ENCODE assay signal across 1 cellular context in the genomic region with DNA sequence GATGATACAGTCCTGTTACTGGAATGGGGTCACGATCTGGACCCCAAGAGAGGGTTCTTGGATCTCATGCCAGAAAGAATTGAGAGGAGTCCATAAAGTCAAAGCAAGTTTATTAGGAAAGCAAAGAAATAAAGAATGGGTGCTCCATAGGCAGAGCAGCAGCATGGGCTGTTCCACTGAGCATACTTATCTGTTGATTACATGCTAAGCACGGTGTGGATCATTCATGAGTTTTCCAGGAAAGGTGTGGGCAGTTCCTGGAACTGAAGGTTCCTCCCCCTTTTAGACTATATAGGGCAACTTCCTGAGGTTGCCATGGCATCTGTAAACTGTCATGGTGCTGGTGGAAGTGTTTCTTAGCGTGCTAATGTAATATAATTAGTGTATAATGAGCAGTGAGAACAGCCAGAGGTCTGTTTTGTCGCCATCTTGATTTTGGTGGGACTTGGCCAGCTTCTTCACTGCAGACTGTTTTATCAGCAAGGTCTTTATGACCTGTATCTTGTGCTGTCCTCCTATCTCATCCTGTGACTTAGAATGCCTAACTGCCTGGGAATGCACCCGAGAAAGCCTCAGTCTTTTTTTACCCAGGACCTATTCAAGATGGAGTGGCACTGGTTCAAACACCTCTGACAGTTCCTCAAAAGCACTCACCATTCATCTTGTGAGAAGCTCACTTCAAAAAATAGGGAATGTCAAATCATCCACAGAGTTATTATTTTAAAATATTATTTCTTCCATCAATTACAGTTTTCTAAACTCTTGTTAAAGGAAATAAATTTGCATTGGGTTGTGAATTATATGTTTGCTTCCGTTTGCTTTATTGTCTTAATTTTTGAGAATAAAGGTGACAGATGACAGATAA.
TF ChIP-seq lines count a peak whose summit lies in the region.

No MANE protein-coding gene starts in this region.

TF ChIP-seq in K562, 482 proteins besides CTCF, POLR2A, EP300 and RAD21 (continued from another document and continues in another):
- TF ChIP-seq, protein P1, sequence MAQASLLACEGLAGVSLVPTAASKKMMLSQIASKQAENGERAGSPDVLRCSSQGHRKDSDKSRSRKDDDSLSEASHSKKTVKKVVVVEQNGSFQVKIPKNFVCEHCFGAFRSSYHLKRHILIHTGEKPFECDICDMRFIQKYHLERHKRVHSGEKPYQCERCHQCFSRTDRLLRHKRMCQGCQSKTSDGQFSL (CRISPR knock-in tag; IDR thresholded peaks at IDR 0.05) = no peak
- TF ChIP-seq, protein P1 (tag; IDR thresholded peaks at IDR 0.05) = peak in 1 of 2 experiments; percentile 99; a peak in 2 of 4 replicates
- peak; percentile 89; the same call in 1 of the 2 replicates for TF ChIP-seq PPARD (CRISPR knock-in tag; IDR thresholded peaks at IDR 0.05)
- no peak for TF ChIP-seq NFATC3 (IDR thresholded peaks at IDR 0.05)
- peak; percentile 96 for TF ChIP-seq BMI1 (IDR thresholded peaks at IDR 0.05; ENCODE audit: low read length)
- no peak for TF ChIP-seq SRSF1 (IDR thresholded peaks at IDR 0.05; ENCODE audit: low read depth, low read length)
- 0 out of 2 replicates have a peak, but pooled peaks have one; percentile 29 for TF ChIP-seq MYNN (IDR thresholded peaks at IDR 0.05)
- TF ChIP-seq MYNN (CRISPR knock-in tag; IDR thresholded peaks at IDR 0.05) = no peak
- peak; percentile 97 for TF ChIP-seq ZNF354B (CRISPR knock-in tag; IDR thresholded peaks at IDR 0.05)
- peak in 1 of 2 experiments; percentile 99; a peak in 2 of 4 replicates for TF ChIP-seq TEAD1 (CRISPR knock-in tag; IDR thresholded peaks at IDR 0.05)
- TF ChIP-seq, protein P2, sequence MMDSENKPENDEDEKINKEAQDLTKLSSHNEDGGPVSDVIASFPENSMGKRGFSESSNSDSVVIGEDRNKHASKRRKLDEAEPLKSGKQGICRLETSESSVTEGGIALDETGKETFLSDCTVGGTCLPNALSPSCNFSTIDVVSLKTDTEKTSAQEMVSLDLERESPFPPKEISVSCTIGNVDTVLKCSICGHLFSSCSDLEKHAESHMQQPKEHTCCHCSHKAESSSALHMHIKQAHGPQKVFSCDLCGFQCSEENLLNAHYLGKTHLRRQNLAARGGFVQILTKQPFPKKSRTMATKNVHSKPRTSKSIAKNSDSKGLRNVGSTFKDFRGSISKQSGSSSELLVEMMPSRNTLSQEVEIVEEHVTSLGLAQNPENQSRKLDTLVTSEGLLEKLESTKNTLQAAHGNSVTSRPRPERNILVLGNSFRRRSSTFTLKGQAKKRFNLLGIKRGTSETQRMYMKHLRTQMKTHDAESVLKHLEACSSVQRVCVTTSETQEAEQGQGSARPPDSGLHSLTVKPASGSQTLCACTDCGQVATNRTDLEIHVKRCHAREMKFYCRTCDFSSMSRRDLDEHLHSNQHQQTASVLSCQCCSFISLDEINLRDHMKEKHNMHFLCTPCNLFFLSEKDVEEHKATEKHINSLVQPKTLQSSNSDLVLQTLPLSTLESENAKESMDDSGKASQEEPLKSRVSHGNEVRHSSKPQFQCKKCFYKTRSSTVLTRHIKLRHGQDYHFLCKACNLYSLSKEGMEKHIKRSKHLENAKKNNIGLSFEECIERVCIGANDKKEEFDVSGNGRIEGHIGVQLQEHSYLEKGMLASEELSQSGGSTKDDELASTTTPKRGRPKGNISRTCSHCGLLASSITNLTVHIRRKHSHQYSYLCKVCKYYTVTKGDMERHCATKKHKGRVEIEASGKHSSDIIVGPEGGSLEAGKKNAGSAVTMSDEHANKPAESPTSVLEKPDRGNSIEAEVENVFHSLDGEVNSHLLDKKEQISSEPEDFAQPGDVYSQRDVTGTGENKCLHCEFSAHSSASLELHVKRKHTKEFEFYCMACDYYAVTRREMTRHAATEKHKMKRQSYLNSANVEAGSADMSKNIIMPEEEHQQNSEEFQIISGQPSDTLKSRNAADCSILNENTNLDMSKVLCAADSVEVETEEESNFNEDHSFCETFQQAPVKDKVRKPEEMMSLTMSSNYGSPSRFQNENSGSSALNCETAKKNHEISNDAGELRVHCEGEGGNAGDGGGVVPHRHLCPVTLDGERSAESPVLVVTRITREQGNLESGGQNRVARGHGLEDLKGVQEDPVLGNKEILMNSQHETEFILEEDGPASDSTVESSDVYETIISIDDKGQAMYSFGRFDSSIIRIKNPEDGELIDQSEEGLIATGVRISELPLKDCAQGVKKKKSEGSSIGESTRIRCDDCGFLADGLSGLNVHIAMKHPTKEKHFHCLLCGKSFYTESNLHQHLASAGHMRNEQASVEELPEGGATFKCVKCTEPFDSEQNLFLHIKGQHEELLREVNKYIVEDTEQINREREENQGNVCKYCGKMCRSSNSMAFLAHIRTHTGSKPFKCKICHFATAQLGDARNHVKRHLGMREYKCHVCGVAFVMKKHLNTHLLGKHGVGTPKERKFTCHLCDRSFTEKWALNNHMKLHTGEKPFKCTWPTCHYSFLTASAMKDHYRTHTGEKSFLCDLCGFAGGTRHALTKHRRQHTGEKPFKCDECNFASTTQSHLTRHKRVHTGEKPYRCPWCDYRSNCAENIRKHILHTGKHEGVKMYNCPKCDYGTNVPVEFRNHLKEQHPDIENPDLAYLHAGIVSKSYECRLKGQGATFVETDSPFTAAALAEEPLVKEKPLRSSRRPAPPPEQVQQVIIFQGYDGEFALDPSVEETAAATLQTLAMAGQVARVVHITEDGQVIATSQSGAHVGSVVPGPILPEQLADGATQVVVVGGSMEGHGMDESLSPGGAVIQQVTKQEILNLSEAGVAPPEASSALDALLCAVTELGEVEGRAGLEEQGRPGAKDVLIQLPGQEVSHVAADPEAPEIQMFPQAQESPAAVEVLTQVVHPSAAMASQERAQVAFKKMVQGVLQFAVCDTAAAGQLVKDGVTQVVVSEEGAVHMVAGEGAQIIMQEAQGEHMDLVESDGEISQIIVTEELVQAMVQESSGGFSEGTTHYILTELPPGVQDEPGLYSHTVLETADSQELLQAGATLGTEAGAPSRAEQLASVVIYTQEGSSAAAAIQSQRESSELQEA (IDR thresholded peaks at IDR 0.05; ENCODE audit: low read depth) = no peak
- peak; percentile 99 for TF ChIP-seq ZNF644 (tag; IDR thresholded peaks at IDR 0.05; ENCODE audit: low read depth)
- peak; percentile 90 for TF ChIP-seq LEF1 (IDR thresholded peaks at IDR 0.05)
- peak; percentile 100 for TF ChIP-seq STAT5A (IDR thresholded peaks at IDR 0.05; ENCODE audit: borderline replicate concordance, low read length)
- TF ChIP-seq, protein P3, sequence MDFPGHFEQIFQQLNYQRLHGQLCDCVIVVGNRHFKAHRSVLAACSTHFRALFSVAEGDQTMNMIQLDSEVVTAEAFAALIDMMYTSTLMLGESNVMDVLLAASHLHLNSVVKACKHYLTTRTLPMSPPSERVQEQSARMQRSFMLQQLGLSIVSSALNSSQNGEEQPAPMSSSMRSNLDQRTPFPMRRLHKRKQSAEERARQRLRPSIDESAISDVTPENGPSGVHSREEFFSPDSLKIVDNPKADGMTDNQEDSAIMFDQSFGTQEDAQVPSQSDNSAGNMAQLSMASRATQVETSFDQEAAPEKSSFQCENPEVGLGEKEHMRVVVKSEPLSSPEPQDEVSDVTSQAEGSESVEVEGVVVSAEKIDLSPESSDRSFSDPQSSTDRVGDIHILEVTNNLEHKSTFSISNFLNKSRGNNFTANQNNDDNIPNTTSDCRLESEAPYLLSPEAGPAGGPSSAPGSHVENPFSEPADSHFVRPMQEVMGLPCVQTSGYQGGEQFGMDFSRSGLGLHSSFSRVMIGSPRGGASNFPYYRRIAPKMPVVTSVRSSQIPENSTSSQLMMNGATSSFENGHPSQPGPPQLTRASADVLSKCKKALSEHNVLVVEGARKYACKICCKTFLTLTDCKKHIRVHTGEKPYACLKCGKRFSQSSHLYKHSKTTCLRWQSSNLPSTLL (IDR thresholded peaks at IDR 0.05) = no peak; the same call in 1 of the 2 replicates
- peak; percentile 91 for TF ChIP-seq ZNF696 (CRISPR knock-in tag; conservative IDR thresholded peaks at IDR 0.05)
- TF ChIP-seq TRIM24 (IDR thresholded peaks at IDR 0.05) = peak in 1 of 2 experiments; percentile 59; a peak in 1 of 4 replicates
- no peak for TF ChIP-seq RBM25 (IDR thresholded peaks at IDR 0.05; ENCODE audit: low read depth, low read length, severe bottlenecking)
- no peak for TF ChIP-seq ZNF507 (tag; conservative IDR thresholded peaks at IDR 0.05)
- TF ChIP-seq, protein P4, sequence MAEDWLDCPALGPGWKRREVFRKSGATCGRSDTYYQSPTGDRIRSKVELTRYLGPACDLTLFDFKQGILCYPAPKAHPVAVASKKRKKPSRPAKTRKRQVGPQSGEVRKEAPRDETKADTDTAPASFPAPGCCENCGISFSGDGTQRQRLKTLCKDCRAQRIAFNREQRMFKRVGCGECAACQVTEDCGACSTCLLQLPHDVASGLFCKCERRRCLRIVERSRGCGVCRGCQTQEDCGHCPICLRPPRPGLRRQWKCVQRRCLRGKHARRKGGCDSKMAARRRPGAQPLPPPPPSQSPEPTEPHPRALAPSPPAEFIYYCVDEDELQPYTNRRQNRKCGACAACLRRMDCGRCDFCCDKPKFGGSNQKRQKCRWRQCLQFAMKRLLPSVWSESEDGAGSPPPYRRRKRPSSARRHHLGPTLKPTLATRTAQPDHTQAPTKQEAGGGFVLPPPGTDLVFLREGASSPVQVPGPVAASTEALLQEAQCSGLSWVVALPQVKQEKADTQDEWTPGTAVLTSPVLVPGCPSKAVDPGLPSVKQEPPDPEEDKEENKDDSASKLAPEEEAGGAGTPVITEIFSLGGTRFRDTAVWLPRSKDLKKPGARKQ (CRISPR knock-in tag; IDR thresholded peaks at IDR 0.05) = peak; percentile 97
- TF ChIP-seq TEAD2 (tag; IDR thresholded peaks at IDR 0.05) = peak; percentile 97
- TF ChIP-seq, protein P5, sequence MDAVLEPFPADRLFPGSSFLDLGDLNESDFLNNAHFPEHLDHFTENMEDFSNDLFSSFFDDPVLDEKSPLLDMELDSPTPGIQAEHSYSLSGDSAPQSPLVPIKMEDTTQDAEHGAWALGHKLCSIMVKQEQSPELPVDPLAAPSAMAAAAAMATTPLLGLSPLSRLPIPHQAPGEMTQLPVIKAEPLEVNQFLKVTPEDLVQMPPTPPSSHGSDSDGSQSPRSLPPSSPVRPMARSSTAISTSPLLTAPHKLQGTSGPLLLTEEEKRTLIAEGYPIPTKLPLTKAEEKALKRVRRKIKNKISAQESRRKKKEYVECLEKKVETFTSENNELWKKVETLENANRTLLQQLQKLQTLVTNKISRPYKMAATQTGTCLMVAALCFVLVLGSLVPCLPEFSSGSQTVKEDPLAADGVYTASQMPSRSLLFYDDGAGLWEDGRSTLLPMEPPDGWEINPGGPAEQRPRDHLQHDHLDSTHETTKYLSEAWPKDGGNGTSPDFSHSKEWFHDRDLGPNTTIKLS (IDR thresholded peaks at IDR 0.05; ENCODE audit: borderline replicate concordance, low read depth) = peak; percentile 40; the same call in 1 of the 2 replicates
- peak; percentile 99 for TF ChIP-seq ERF (CRISPR knock-in tag; IDR thresholded peaks at IDR 0.05)
- no peak for TF ChIP-seq MCM7 (IDR thresholded peaks at IDR 0.05)
- peak; percentile 56 for TF ChIP-seq TBP (optimal IDR thresholded peaks at IDR 0.05; ENCODE audit: low read depth, low read length)
- TF ChIP-seq KDM2B (CRISPR knock-in tag; IDR thresholded peaks at IDR 0.05) = peak; percentile 96
- TF ChIP-seq NFIC (IDR thresholded peaks at IDR 0.05) = no peak
- peak; percentile 85 for TF ChIP-seq JUND (IDR thresholded peaks at IDR 0.05; ENCODE audit: borderline replicate concordance, low read depth, low read length)
- peak; percentile 89; the same call in 2 of the 3 replicates for TF ChIP-seq JUND (tag; IDR thresholded peaks at IDR 0.05; ENCODE audit: borderline replicate concordance, low read depth, low read length)
- TF ChIP-seq HNRNPH1 (optimal IDR thresholded peaks at IDR 0.05; ENCODE audit: low read depth, low read length) = no peak
- TF ChIP-seq SRSF9 (IDR thresholded peaks at IDR 0.05; ENCODE audit: borderline replicate concordance, low read depth, low read length) = no peak
- TF ChIP-seq FOXK1 (CRISPR knock-in tag; IDR thresholded peaks at IDR 0.05; ENCODE audit: borderline replicate concordance) = no peak
- TF ChIP-seq, protein P6, sequence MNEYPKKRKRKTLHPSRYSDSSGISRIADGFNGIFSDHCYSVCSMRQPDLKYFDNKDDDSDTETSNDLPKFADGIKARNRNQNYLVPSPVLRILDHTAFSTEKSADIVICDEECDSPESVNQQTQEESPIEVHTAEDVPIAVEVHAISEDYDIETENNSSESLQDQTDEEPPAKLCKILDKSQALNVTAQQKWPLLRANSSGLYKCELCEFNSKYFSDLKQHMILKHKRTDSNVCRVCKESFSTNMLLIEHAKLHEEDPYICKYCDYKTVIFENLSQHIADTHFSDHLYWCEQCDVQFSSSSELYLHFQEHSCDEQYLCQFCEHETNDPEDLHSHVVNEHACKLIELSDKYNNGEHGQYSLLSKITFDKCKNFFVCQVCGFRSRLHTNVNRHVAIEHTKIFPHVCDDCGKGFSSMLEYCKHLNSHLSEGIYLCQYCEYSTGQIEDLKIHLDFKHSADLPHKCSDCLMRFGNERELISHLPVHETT (CRISPR knock-in tag; conservative IDR thresholded peaks at IDR 0.05 in 1 of 2, IDR thresholded peaks at IDR 0.05 in 1 of 2) = peak in 1 of 2 experiments; percentile 99; a peak in 2 of 4 replicates
- TF ChIP-seq ZNF41 (CRISPR knock-in tag; conservative IDR thresholded peaks at IDR 0.05) = peak; percentile 97
- TF ChIP-seq, protein P7, sequence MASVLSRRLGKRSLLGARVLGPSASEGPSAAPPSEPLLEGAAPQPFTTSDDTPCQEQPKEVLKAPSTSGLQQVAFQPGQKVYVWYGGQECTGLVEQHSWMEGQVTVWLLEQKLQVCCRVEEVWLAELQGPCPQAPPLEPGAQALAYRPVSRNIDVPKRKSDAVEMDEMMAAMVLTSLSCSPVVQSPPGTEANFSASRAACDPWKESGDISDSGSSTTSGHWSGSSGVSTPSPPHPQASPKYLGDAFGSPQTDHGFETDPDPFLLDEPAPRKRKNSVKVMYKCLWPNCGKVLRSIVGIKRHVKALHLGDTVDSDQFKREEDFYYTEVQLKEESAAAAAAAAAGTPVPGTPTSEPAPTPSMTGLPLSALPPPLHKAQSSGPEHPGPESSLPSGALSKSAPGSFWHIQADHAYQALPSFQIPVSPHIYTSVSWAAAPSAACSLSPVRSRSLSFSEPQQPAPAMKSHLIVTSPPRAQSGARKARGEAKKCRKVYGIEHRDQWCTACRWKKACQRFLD (CRISPR knock-in tag; IDR thresholded peaks at IDR 0.05) = peak; percentile 100
- peak; percentile 97 for TF ChIP-seq ZBTB17 (CRISPR knock-in tag; IDR thresholded peaks at IDR 0.05)
- peak; percentile 98 for TF ChIP-seq HSF4 (CRISPR knock-in tag; IDR thresholded peaks at IDR 0.05; ENCODE audit: borderline replicate concordance)
- TF ChIP-seq, protein P8, sequence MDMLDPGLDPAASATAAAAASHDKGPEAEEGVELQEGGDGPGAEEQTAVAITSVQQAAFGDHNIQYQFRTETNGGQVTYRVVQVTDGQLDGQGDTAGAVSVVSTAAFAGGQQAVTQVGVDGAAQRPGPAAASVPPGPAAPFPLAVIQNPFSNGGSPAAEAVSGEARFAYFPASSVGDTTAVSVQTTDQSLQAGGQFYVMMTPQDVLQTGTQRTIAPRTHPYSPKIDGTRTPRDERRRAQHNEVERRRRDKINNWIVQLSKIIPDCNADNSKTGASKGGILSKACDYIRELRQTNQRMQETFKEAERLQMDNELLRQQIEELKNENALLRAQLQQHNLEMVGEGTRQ (CRISPR knock-in tag; IDR thresholded peaks at IDR 0.05) = no peak
